Comparison of ENCODE assay signal across 8 cellular contexts in genomic region chr5:141876628-141877477, GRCh38. TPM values are rescaled to one million over a fixed set of nuclear protein-coding genes. Genes with fewer than 3 reads are reported as not detected.
DNase-seq lines count a peak whose midpoint lies in the region; ATAC-seq and TF ChIP-seq lines count a peak whose summit lies in the region.

No MANE protein-coding gene starts in this region.

- BruUV-seq in Calu3 (replicated peaks; lab: Mats Ljungman, UMichigan) = TSS peak; percentile 63

- H3K4me1 ChIP-seq in osteoblast (ENCODE audit: insufficient read depth, low read length) = peaks cover 7% of the 10 kb centered on the region

- H3K36me3 Mint-ChIP-seq in Calu3 (ENCODE audit: insufficient read depth, unreplicated experiment) = peaks cover 58% of the 10 kb centered on the region

- no peak overlapping the region for H3K27ac ChIP-seq in osteoblast (ENCODE audit: low read depth, low read length)

- peak overlapping the region; percentile 47 for H3K27ac Mint-ChIP-seq in Calu3 (ENCODE audit: unreplicated experiment)

- DNase-seq in Calu3 (peak; percentile 55), NCI-H748 (lab: John Stamatoyannopoulos, UW; ENCODE audit: unreplicated experiment) (peak; percentile 63), epidermal melanocyte (ENCODE audit: insufficient read length, low spot score) (peak; percentile 3), osteoblast (ENCODE audit: insufficient read length, low spot score, missing footprints) (peak; percentile 81), NCI-H82 (lab: John Stamatoyannopoulos, UW) (no peak), DMS153 treated with DMSO at 0.1 percent for 48 hours (lab: John Stamatoyannopoulos, UW; ENCODE audit: unreplicated experiment) (no peak)

- H3K27me3 Mint-ChIP-seq in Calu3 (ENCODE audit: unreplicated experiment) = peaks cover 24% of the 10 kb centered on the region

- H3K4me3 Mint-ChIP-seq in Calu3 (ENCODE audit: low read depth, unreplicated experiment) = peak overlapping the region; percentile 87

- CTCF ChIA-PET in Calu3 (lab: Charles Lee) = interaction anchor here (0.6 to 2.6 kb wide), 5 partner anchors 27 to 120 kb away, joined by 3 to 76 read pairs (median 5); no protein-coding TSS in a partner anchor

- peaks cover 39% of the 10 kb centered on the region for H3K4me1 Mint-ChIP-seq in Calu3 (ENCODE audit: low read depth, unreplicated experiment)

- H3K36me3 ChIP-seq in osteoblast (ENCODE audit: insufficient read depth, low read length) = no peaks in the 10 kb centered on the region

- H3K9me3 ChIP-seq in osteoblast (ENCODE audit: low read depth, low read length) = no peaks in the 10 kb centered on the region

- H2AFZ ChIP-seq in osteoblast (ENCODE audit: low read length) = no peak overlapping the region

- no peaks in the 10 kb centered on the region for H3K79me2 ChIP-seq in osteoblast (ENCODE audit: insufficient read depth, low read length)

- ATAC-seq in GM21723 (IDR thresholded peaks at IDR 0.05; ENCODE audit: unreplicated experiment) (no peak), GM21381 (IDR thresholded peaks at IDR 0.05; ENCODE audit: unreplicated experiment) (no peak)

- H3K9me3 Mint-ChIP-seq in Calu3 (ENCODE audit: low read depth, unreplicated experiment) = no peaks in the 10 kb centered on the region

- H3K27me3 ChIP-seq in osteoblast (ENCODE audit: insufficient read depth, low read length) = peaks cover 79% of the 10 kb centered on the region

- no peak overlapping the region for H3K4me3 ChIP-seq in osteoblast (ENCODE audit: insufficient read depth, low read length)

- peak overlapping the region; percentile 73 for H3K4me2 ChIP-seq in osteoblast (ENCODE audit: insufficient read depth, low read length)

- no peak for TF ChIP-seq CTCF in Calu3 (IDR thresholded peaks at IDR 0.05; ENCODE audit: unreplicated experiment)
- no peak for TF ChIP-seq CTCF in osteoblast (IDR thresholded peaks at IDR 0.05; ENCODE audit: extremely low read depth, low read depth, low read length)

- intact Hi-C loops in Calu3 (cut with micrococcal nuclease; ENCODE audit: unreplicated experiment) = loop anchor here (2.0 to 5.0 kb wide), 3 partner anchors 28 to 92 kb away; no protein-coding TSS in a partner anchor

- H4K20me1 ChIP-seq in osteoblast (ENCODE audit: insufficient read depth, low read length) = no peaks in the 10 kb centered on the region

RNA-seq across cellular contexts. Expression of gene PCDH1, which starts 1.4 kb away (rescaled TPM):
- 146 and 167 TPM in 2 replicates for total RNA-seq in Calu3 (2022)
- total RNA-seq in osteoblast = 0.29 and 1.4 TPM in 2 replicates

RNA-seq across cellular contexts. Expression of gene DELE1, which starts 46.8 kb away (rescaled TPM):
- 78.0 and 78.5 TPM in 2 replicates for total RNA-seq in Calu3 (2022)
- 50.1 and 52.1 TPM in 2 replicates for total RNA-seq in osteoblast

Comparison
In these comparisons a context has a peak if more than half of its experiments do, and no peak if none do; other contexts are left out.
1. DNase-seq: peak in Calu3 (single experiment), NCI-H748 (single experiment), epidermal melanocyte (single experiment) and osteoblast (single experiment); none in NCI-H82 (single experiment) and DMS153 treated with DMSO at 0.1 percent for 48 hours (single experiment).
2. RNA of gene PCDH1, which starts 1.4 kb away (total RNA-seq): 146 to 167 TPM in Calu3; 0.29 to 1.4 TPM in osteoblast; every median in the first group is over 10 times any median in the second.